Comparison of ENCODE assay signal across 19 cellular contexts in genomic region chr7:155315977-155316376, GRCh38. TPM values are rescaled to one million over a fixed set of nuclear protein-coding genes. Genes with fewer than 3 reads are reported as not detected.
A peak's percentile ranks its signal among the peaks of the same experiment; 100 is the strongest.
DNase-seq lines count a peak whose midpoint lies in the region; ATAC-seq and TF ChIP-seq lines count a peak whose summit lies in the region.
"Had no signal": no experiment of that assay in that cellular context is flagged by ENCODE, and none has a peak within 500 bp of the region (broad histone marks: within the 10 kb centered on the region; RNA-seq: fewer than 3 reads in every experiment).

No MANE protein-coding gene starts in this region.

- DNase-seq in PC-9 (no peak), foreskin keratinocyte (no peak), immature natural killer cell (no peak), HK-2 (ENCODE audit: unreplicated experiment) (no peak), sigmoid colon (no peak)
- DNase-seq in stimulated activated effector memory CD8-positive, alpha-beta T cell treated with anti-CD3 and anti-CD28 coated beads, Interleukin-12 subunit alpha, Interleukin-12 subunit beta, amount 100 ng/mL, for 72 hours (ENCODE audit: low spot score in 2 of 2): no peak
- DNase-seq: C1 segment of cervical spinal cord; CD4-positive, CD25-positive, alpha-beta regulatory T cell; CD8-positive, alpha-beta memory T cell; COR-L47; DMS 273 treated with DMSO at 0.1 percent for 48 hours; DMS53; DND-41; EL; H9 had no signal

- no peak for TF ChIP-seq POLR2A in sigmoid colon (IDR thresholded peaks at IDR 0.05)

- H3K9me3 ChIP-seq in BLaER1 (peaks cover 7% of the 10 kb centered on the region; the same call in 1 of the 2 replicates), PC-9 (ENCODE audit: insufficient read depth, low read depth) (no peaks in the 10 kb centered on the region), sigmoid colon (no peaks in the 10 kb centered on the region)
- H3K9me3 ChIP-seq: A549 had no signal

- intact Hi-C loops in PC-9 (cut with micrococcal nuclease; ENCODE audit: unreplicated experiment) (no loop called here), sigmoid colon (cut with DNase I) (no loop called here)

- H3K9me3 Mint-ChIP-seq in stimulated activated effector memory CD8-positive, alpha-beta T cell treated with anti-CD3 and anti-CD28 coated beads, Interleukin-12 subunit alpha, Interleukin-12 subunit beta, amount 100 ng/mL, for 72 hours: no peaks in the 10 kb centered on the region
- no peaks in the 10 kb centered on the region for H3K9me3 Mint-ChIP-seq in immature natural killer cell
- H3K9me3 Mint-ChIP-seq: H9 had no signal

- H3K36me3 ChIP-seq in BLaER1 (peaks cover 19% of the 10 kb centered on the region), PC-9 (ENCODE audit: low read depth) (no peaks in the 10 kb centered on the region), sigmoid colon (peaks cover 0 to 5% (median 0%) of the 10 kb centered on the region in 4 donors)

- no peaks in the 10 kb centered on the region for H3K27me3 ChIP-seq in BLaER1
- H3K27me3 ChIP-seq in PC-9 (ENCODE audit: insufficient read depth, low read depth): peaks cover 48% of the 10 kb centered on the region
- H3K27me3 ChIP-seq in foreskin keratinocyte: no peaks in the 10 kb centered on the region
- peaks cover 0 to 6% (median 0%) of the 10 kb centered on the region in 3 donors for H3K27me3 ChIP-seq in sigmoid colon

- no peaks in the 10 kb centered on the region for H3K4me1 Mint-ChIP-seq in stimulated activated effector memory CD8-positive, alpha-beta T cell treated with anti-CD3 and anti-CD28 coated beads, Interleukin-12 subunit alpha, Interleukin-12 subunit beta, amount 100 ng/mL, for 72 hours
- no peaks in the 10 kb centered on the region for H3K4me1 Mint-ChIP-seq in immature natural killer cell
- H3K4me1 Mint-ChIP-seq: CD8-positive, alpha-beta memory T cell; H9 had no signal

- H3K4me3 Mint-ChIP-seq in stimulated activated effector memory CD8-positive, alpha-beta T cell treated with anti-CD3 and anti-CD28 coated beads, Interleukin-12 subunit alpha, Interleukin-12 subunit beta, amount 100 ng/mL, for 72 hours: no peak overlapping the region
- H3K4me3 Mint-ChIP-seq in immature natural killer cell: no peak overlapping the region
- H3K4me3 Mint-ChIP-seq: CD4-positive, CD25-positive, alpha-beta regulatory T cell; H9 had no signal

- 76 to 84% methylated on average over 8 of the region's 8 CpGs for WGBS in sigmoid colon, 2 donors

- H3K9ac ChIP-seq in BLaER1: no peak overlapping the region

- H3K27ac ChIP-seq in BLaER1 (no peak overlapping the region), PC-9 (no peak overlapping the region), foreskin keratinocyte (no peak overlapping the region), sigmoid colon (no peak overlapping the region)
- H3K27ac ChIP-seq: 22Rv1, A549 had no signal

- peaks cover 6% of the 10 kb centered on the region; the same call in 1 of the 2 replicates for H4K20me1 ChIP-seq in BLaER1
- H4K20me1 ChIP-seq in PC-9 (ENCODE audit: insufficient read depth): no peaks in the 10 kb centered on the region

- TF ChIP-seq EP300 in sigmoid colon (IDR thresholded peaks at IDR 0.05): no peak

- H3K4me3 ChIP-seq in BLaER1 (no peak overlapping the region), PC-9 (no peak overlapping the region), sigmoid colon (no peak overlapping the region)
- H3K4me3 ChIP-seq: A549, GM12878 had no signal

- no peaks in the 10 kb centered on the region for H3K9me2 ChIP-seq in PC-9 (ENCODE audit: insufficient read depth)

- no peaks in the 10 kb centered on the region for H3K79me2 ChIP-seq in PC-9 (ENCODE audit: low read depth)

- peaks cover 11% of the 10 kb centered on the region; the same call in 1 of the 2 replicates for H3F3A ChIP-seq in PC-9 (ENCODE audit: insufficient read depth, low read depth)

- no TSS peak for BruUV-seq in PC-9 (replicated peaks; lab: Mats Ljungman, UMichigan)

- H2AFZ ChIP-seq in PC-9: no peak overlapping the region

- POLR2A ChIA-PET in PC-9 (lab: Charles Lee; ENCODE audit: unreplicated experiment): no interaction called here

- peak; percentile 14 for ATAC-seq in foreskin keratinocyte
- peak; percentile 4 for ATAC-seq in stimulated activated effector memory CD8-positive, alpha-beta T cell treated with anti-CD3 and anti-CD28 coated beads, Interleukin-12 subunit alpha, Interleukin-12 subunit beta, amount 100 ng/mL, for 72 hours

- no peak overlapping the region for H3K27ac Mint-ChIP-seq in stimulated activated effector memory CD8-positive, alpha-beta T cell treated with anti-CD3 and anti-CD28 coated beads, Interleukin-12 subunit alpha, Interleukin-12 subunit beta, amount 100 ng/mL, for 72 hours
- H3K27ac Mint-ChIP-seq in immature natural killer cell: no peak overlapping the region
- H3K27ac Mint-ChIP-seq: CD4-positive, CD25-positive, alpha-beta regulatory T cell; H9 had no signal

- TF ChIP-seq CTCF in PC-9 (conservative IDR thresholded peaks at IDR 0.05) (no peak), foreskin keratinocyte (conservative IDR thresholded peaks at IDR 0.05) (no peak), sigmoid colon (IDR thresholded peaks at IDR 0.05) (no peak)

- H3K4me2 ChIP-seq in BLaER1 (0 out of 2 replicates have a peak overlapping the region, but pooled peaks have one; percentile 2), PC-9 (peak overlapping the region; percentile 53)
- H3K4me2 ChIP-seq: A549 had no signal

- CTCF ChIA-PET in PC-9 (lab: Charles Lee): no interaction called here

- peaks cover 29% of the 10 kb centered on the region for H3K36me3 Mint-ChIP-seq in stimulated activated effector memory CD8-positive, alpha-beta T cell treated with anti-CD3 and anti-CD28 coated beads, Interleukin-12 subunit alpha, Interleukin-12 subunit beta, amount 100 ng/mL, for 72 hours
- peaks cover 0 to 2% (median 0%) of the 10 kb centered on the region in 3 donors for H3K36me3 Mint-ChIP-seq in immature natural killer cell

- peaks cover 0 to 7% (median 6%) of the 10 kb centered on the region in 3 donors for H3K27me3 Mint-ChIP-seq in immature natural killer cell (ENCODE audit: low read depth in 3 of 3)

- peaks cover 12% of the 10 kb centered on the region for H3K4me1 ChIP-seq in BLaER1
- H3K4me1 ChIP-seq in PC-9 (replicated peaks; ENCODE audit: insufficient read depth): peaks cover 11% of the 10 kb centered on the region
- H3K4me1 ChIP-seq in foreskin keratinocyte: no peaks in the 10 kb centered on the region
- H3K4me1 ChIP-seq in sigmoid colon: no peaks in the 10 kb centered on the region
- H3K4me1 ChIP-seq: A549 had no signal

RNA-seq across cellular contexts. Expression of gene INSIG1, which starts 18.3 kb away (rescaled TPM):
- total RNA-seq in PC-9 (2021) (75.7 and 103 TPM in 2 replicates), foreskin keratinocyte (184 and 210 TPM in 2 replicates), sigmoid colon (10 to 100 TPM; 33.0 to 77.9 (median 41.5) TPM)
- polyA plus RNA-seq in foreskin keratinocyte (88.5 and 92.0 TPM in 2 replicates), immature natural killer cell (10 to 100 TPM; 63.9 to 90.8 (median 66.6) TPM), sigmoid colon (100 to 1,000 TPM in 1 of 3 donors, 10 to 100 TPM in 2; 22.2 to 102 (median 39.1) TPM)
